In the genomic region with DNA sequence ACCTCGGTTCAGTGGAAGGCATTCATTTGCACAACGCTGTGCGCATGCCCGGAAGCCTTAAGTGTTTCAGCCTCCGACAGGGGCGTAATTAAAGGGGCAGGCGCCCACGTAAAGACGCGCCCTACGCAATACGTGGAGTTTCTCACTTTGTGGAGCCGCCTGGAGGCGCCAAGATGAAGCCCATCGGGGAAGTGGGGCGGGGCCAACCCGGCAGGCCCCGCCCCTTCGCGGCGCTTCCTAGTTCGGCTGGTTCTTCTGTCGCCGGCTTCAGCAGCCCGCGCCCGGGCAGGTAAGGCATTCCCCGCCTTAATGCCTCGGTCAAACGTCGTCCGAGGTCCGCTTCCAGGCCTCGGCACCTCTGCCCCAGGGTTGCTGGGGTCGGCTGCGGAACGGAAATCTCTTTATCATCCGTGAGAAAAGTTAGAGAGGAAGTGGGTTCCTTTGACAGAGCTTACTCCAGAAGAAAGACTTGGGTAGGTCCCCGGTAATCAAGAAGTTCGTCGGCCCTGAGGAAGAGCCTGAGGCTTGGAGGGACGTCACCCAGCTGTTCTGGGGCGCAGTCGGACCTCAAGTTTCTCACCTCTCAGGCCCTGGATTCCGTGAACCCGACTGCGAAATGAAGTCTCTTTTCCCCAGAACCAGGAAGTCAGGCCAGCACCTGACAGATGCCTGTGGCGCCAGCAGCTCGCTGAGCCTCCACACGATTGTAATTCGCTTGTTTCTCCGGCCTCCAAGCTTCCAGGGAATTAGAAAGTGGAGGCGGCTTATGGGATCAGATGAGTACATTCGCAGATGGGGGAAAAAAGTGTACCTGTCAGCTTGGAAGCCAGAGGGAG, we compare ENCODE assay signal across 1 cellular context.
A peak's percentile ranks its signal among the peaks of the same experiment; 100 is the strongest.
TF ChIP-seq lines count a peak whose summit lies in the region.

A gene (plus strand): TSS at position 224 of the 836 bp plus-strand sequence. CDS start 9,161 bp downstream, outside the sequence.
A gene with protein sequence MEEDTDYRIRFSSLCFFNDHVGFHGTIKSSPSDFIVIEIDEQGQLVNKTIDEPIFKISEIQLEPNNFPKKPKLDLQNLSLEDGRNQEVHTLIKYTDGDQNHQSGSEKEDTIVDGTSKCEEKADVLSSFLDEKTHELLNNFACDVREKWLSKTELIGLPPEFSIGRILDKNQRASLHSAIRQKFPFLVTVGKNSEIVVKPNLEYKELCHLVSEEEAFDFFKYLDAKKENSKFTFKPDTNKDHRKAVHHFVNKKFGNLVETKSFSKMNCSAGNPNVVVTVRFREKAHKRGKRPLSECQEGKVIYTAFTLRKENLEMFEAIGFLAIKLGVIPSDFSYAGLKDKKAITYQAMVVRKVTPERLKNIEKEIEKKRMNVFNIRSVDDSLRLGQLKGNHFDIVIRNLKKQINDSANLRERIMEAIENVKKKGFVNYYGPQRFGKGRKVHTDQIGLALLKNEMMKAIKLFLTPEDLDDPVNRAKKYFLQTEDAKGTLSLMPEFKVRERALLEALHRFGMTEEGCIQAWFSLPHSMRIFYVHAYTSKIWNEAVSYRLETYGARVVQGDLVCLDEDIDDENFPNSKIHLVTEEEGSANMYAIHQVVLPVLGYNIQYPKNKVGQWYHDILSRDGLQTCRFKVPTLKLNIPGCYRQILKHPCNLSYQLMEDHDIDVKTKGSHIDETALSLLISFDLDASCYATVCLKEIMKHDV (minus strand): TSS at position 63 of the 836 bp plus-strand sequence. CDS start 3,545 bp downstream, outside the sequence.

TF ChIP-seq in K562, 482 proteins besides CTCF, POLR2A, EP300 and RAD21 (continued from another document and continues in another):
- TF ChIP-seq, protein P1, sequence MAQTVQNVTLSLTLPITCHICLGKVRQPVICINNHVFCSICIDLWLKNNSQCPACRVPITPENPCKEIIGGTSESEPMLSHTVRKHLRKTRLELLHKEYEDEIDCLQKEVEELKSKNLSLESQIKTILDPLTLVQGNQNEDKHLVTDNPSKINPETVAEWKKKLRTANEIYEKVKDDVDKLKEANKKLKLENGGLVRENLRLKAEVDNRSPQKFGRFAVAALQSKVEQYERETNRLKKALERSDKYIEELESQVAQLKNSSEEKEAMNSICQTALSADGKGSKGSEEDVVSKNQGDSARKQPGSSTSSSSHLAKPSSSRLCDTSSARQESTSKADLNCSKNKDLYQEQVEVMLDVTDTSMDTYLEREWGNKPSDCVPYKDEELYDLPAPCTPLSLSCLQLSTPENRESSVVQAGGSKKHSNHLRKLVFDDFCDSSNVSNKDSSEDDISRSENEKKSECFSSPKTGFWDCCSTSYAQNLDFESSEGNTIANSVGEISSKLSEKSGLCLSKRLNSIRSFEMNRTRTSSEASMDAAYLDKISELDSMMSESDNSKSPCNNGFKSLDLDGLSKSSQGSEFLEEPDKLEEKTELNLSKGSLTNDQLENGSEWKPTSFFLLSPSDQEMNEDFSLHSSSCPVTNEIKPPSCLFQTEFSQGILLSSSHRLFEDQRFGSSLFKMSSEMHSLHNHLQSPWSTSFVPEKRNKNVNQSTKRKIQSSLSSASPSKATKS (CRISPR knock-in tag; IDR thresholded peaks at IDR 0.05), result no peak
- TF ChIP-seq SMAD1 (IDR thresholded peaks at IDR 0.05; ENCODE audit: low read depth, low read length, partially characterized antibody) (no peak), IRF2 (CRISPR knock-in tag; IDR thresholded peaks at IDR 0.05) (no peak), EP400 (IDR thresholded peaks at IDR 0.05) (peak; percentile 80), GABPB1 (CRISPR knock-in tag; IDR thresholded peaks at IDR 0.05) (no peak), ZNF311 (CRISPR knock-in tag; IDR thresholded peaks at IDR 0.05) (no peak), CREM (IDR thresholded peaks at IDR 0.05; ENCODE audit: low read depth) (peak; percentile 92), SRF (CRISPR knock-in tag; IDR thresholded peaks at IDR 0.05) (0 out of 4 replicates have a peak, but pooled peaks of 1 of the 2 experiments have one; percentile 17), ZZZ3 (IDR thresholded peaks at IDR 0.05) (no peak), ETV1 (tag; conservative IDR thresholded peaks at IDR 0.05; ENCODE audit: low read depth) (no peak), RBFOX2 (IDR thresholded peaks at IDR 0.05; ENCODE audit: low read depth, low read length) (peak; percentile 83), CBX5 (IDR thresholded peaks at IDR 0.05; ENCODE audit: borderline replicate concordance, low read depth) (no peak), HNRNPLL (IDR thresholded peaks at IDR 0.05; ENCODE audit: low read depth, low read length, poor library complexity, severe bottlenecking) (peak; percentile 100), RBM14 (IDR thresholded peaks at IDR 0.05; ENCODE audit: borderline replicate concordance, insufficient read depth, low read depth, low read length) (no peak), FOSL1 (tag; conservative IDR thresholded peaks at IDR 0.05) (no peak), BRD4 (IDR thresholded peaks at IDR 0.05) (no peak), ZNF586 (CRISPR knock-in tag; conservative IDR thresholded peaks at IDR 0.05) (no peak)
- TF ChIP-seq, protein P2, sequence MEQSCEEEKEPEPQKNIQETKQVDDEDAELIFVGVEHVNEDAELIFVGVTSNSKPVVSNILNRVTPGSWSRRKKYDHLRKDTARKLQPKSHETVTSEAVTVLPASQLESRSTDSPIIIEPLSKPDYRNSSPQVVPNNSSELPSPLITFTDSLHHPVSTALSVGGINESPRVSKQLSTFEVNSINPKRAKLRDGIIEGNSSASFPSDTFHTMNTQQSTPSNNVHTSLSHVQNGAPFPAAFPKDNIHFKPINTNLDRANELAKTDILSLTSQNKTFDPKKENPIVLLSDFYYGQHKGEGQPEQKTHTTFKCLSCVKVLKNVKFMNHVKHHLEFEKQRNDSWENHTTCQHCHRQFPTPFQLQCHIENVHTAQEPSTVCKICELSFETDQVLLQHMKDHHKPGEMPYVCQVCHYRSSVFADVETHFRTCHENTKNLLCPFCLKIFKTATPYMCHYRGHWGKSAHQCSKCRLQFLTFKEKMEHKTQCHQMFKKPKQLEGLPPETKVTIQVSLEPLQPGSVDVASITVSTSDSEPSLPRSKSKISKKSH (CRISPR knock-in tag; IDR thresholded peaks at IDR 0.05), result no peak
- TF ChIP-seq, protein P3, sequence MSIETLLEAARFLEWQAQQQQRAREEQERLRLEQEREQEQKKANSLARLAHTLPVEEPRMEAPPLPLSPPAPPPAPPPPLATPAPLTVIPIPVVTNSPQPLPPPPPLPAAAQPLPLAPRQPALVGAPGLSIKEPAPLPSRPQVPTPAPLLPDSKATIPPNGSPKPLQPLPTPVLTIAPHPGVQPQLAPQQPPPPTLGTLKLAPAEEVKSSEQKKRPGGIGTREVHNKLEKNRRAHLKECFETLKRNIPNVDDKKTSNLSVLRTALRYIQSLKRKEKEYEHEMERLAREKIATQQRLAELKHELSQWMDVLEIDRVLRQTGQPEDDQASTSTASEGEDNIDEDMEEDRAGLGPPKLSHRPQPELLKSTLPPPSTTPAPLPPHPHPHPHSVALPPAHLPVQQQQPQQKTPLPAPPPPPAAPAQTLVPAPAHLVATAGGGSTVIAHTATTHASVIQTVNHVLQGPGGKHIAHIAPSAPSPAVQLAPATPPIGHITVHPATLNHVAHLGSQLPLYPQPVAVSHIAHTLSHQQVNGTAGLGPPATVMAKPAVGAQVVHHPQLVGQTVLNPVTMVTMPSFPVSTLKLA (conservative IDR thresholded peaks at IDR 0.05), result peak in 1 of 2 experiments; percentile 36; a peak in 3 of 4 replicates
- TF ChIP-seq, protein P4, sequence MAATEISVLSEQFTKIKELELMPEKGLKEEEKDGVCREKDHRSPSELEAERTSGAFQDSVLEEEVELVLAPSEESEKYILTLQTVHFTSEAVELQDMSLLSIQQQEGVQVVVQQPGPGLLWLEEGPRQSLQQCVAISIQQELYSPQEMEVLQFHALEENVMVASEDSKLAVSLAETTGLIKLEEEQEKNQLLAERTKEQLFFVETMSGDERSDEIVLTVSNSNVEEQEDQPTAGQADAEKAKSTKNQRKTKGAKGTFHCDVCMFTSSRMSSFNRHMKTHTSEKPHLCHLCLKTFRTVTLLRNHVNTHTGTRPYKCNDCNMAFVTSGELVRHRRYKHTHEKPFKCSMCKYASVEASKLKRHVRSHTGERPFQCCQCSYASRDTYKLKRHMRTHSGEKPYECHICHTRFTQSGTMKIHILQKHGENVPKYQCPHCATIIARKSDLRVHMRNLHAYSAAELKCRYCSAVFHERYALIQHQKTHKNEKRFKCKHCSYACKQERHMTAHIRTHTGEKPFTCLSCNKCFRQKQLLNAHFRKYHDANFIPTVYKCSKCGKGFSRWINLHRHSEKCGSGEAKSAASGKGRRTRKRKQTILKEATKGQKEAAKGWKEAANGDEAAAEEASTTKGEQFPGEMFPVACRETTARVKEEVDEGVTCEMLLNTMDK (IDR thresholded peaks at IDR 0.05; ENCODE audit: borderline replicate concordance, insufficient read depth, low read depth, low read length, poor library complexity, severe bottlenecking), result peak; percentile 98
- TF ChIP-seq, protein P5, sequence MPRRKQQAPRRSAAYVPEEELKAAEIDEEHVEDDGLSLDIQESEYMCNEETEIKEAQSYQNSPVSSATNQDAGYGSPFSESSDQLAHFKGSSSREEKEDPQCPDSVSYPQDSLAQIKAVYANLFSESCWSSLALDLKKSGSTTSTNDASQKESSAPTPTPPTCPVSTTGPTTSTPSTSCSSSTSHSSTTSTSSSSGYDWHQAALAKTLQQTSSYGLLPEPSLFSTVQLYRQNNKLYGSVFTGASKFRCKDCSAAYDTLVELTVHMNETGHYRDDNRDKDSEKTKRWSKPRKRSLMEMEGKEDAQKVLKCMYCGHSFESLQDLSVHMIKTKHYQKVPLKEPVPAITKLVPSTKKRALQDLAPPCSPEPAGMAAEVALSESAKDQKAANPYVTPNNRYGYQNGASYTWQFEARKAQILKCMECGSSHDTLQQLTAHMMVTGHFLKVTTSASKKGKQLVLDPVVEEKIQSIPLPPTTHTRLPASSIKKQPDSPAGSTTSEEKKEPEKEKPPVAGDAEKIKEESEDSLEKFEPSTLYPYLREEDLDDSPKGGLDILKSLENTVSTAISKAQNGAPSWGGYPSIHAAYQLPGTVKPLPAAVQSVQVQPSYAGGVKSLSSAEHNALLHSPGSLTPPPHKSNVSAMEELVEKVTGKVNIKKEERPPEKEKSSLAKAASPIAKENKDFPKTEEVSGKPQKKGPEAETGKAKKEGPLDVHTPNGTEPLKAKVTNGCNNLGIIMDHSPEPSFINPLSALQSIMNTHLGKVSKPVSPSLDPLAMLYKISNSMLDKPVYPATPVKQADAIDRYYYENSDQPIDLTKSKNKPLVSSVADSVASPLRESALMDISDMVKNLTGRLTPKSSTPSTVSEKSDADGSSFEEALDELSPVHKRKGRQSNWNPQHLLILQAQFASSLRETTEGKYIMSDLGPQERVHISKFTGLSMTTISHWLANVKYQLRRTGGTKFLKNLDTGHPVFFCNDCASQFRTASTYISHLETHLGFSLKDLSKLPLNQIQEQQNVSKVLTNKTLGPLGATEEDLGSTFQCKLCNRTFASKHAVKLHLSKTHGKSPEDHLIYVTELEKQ (CRISPR knock-in tag; IDR thresholded peaks at IDR 0.05), result no peak
- TF ChIP-seq, protein P6, sequence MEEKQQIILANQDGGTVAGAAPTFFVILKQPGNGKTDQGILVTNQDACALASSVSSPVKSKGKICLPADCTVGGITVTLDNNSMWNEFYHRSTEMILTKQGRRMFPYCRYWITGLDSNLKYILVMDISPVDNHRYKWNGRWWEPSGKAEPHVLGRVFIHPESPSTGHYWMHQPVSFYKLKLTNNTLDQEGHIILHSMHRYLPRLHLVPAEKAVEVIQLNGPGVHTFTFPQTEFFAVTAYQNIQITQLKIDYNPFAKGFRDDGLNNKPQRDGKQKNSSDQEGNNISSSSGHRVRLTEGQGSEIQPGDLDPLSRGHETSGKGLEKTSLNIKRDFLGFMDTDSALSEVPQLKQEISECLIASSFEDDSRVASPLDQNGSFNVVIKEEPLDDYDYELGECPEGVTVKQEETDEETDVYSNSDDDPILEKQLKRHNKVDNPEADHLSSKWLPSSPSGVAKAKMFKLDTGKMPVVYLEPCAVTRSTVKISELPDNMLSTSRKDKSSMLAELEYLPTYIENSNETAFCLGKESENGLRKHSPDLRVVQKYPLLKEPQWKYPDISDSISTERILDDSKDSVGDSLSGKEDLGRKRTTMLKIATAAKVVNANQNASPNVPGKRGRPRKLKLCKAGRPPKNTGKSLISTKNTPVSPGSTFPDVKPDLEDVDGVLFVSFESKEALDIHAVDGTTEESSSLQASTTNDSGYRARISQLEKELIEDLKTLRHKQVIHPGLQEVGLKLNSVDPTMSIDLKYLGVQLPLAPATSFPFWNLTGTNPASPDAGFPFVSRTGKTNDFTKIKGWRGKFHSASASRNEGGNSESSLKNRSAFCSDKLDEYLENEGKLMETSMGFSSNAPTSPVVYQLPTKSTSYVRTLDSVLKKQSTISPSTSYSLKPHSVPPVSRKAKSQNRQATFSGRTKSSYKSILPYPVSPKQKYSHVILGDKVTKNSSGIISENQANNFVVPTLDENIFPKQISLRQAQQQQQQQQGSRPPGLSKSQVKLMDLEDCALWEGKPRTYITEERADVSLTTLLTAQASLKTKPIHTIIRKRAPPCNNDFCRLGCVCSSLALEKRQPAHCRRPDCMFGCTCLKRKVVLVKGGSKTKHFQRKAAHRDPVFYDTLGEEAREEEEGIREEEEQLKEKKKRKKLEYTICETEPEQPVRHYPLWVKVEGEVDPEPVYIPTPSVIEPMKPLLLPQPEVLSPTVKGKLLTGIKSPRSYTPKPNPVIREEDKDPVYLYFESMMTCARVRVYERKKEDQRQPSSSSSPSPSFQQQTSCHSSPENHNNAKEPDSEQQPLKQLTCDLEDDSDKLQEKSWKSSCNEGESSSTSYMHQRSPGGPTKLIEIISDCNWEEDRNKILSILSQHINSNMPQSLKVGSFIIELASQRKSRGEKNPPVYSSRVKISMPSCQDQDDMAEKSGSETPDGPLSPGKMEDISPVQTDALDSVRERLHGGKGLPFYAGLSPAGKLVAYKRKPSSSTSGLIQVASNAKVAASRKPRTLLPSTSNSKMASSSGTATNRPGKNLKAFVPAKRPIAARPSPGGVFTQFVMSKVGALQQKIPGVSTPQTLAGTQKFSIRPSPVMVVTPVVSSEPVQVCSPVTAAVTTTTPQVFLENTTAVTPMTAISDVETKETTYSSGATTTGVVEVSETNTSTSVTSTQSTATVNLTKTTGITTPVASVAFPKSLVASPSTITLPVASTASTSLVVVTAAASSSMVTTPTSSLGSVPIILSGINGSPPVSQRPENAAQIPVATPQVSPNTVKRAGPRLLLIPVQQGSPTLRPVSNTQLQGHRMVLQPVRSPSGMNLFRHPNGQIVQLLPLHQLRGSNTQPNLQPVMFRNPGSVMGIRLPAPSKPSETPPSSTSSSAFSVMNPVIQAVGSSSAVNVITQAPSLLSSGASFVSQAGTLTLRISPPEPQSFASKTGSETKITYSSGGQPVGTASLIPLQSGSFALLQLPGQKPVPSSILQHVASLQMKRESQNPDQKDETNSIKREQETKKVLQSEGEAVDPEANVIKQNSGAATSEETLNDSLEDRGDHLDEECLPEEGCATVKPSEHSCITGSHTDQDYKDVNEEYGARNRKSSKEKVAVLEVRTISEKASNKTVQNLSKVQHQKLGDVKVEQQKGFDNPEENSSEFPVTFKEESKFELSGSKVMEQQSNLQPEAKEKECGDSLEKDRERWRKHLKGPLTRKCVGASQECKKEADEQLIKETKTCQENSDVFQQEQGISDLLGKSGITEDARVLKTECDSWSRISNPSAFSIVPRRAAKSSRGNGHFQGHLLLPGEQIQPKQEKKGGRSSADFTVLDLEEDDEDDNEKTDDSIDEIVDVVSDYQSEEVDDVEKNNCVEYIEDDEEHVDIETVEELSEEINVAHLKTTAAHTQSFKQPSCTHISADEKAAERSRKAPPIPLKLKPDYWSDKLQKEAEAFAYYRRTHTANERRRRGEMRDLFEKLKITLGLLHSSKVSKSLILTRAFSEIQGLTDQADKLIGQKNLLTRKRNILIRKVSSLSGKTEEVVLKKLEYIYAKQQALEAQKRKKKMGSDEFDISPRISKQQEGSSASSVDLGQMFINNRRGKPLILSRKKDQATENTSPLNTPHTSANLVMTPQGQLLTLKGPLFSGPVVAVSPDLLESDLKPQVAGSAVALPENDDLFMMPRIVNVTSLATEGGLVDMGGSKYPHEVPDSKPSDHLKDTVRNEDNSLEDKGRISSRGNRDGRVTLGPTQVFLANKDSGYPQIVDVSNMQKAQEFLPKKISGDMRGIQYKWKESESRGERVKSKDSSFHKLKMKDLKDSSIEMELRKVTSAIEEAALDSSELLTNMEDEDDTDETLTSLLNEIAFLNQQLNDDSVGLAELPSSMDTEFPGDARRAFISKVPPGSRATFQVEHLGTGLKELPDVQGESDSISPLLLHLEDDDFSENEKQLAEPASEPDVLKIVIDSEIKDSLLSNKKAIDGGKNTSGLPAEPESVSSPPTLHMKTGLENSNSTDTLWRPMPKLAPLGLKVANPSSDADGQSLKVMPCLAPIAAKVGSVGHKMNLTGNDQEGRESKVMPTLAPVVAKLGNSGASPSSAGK (IDR thresholded peaks at IDR 0.05), result peak; percentile 61
